Comparison of ENCODE assay signal across 29 cellular contexts in genomic region chr9:120389300-120389699, GRCh38.
"Had no signal": no experiment of that assay in that cellular context is flagged by ENCODE, and none has a peak within 500 bp of the region (broad histone marks: within the 10 kb centered on the region; RNA-seq: fewer than 3 reads in every experiment).

No MANE protein-coding gene starts in this region.

- DNase-seq: activated CD4-positive, alpha-beta memory T cell treated with anti-CD3 and anti-CD28 coated beads, Interleukin-2, amount 10 ng/mL, durations not matched to agents 7 days and 5 days; activated CD4-positive, alpha-beta T cell treated with anti-CD3 and anti-CD28 coated beads for 1 hour; activated CD4-positive, alpha-beta T cell treated with anti-CD3 and anti-CD28 coated beads for 48 hours; activated CD4-positive, CD25-positive, alpha-beta regulatory T cell; activated CD8-positive, alpha-beta memory T cell treated with anti-CD3 and anti-CD28 coated beads for 24 hours; activated CD8-positive, alpha-beta memory T cell treated with anti-CD3 and anti-CD28 coated beads, Interleukin-2, amount 10 ng/mL, durations not matched to agents 7 days and 5 days; activated CD8-positive, alpha-beta memory T cell treated with anti-CD3 and anti-CD28 coated beads, Interleukin-2, amount 50 U/mL, for 48 hours; activated effector memory CD4-positive, alpha-beta T cell treated with anti-CD3 and anti-CD28 coated beads, Interleukin-2, amount 50 U/mL, for 16 hours; activated naive CD4-positive, alpha-beta T cell treated with anti-CD3 and anti-CD28 coated beads for 36 hours; activated naive CD8-positive, alpha-beta T cell treated with anti-CD3 and anti-CD28 coated beads, Interleukin-2, amount 50 U/mL, for 24 hours; activated T-cell treated with anti-CD3 and anti-CD28 coated beads, Interleukin-2, amount 50 U/mL, for 72 hours; central memory CD4-positive, alpha-beta T cell; NCI-H1092 treated with DMSO at 0.1 percent for 48 hours; NCI-H1417 treated with DMSO at 0.1 percent for 48 hours; NCI-H187 treated with DMSO at 0.1 percent for 48 hours; NCI-H2081 treated with DMSO at 0.1 percent for 48 hours; NCI-H226; NCI-H446 treated with DMSO at 0.1 percent for 48 hours; NCI-H524 treated with DMSO at 0.1 percent for 48 hours; Peyer's patch; RPMI8226; SIG-M5; T-helper 1 cell; T-helper 2 cell; T-helper 9 cell had no signal

- H3K27me3 ChIP-seq: Peyer's patch had no signal

- H3K4me1 ChIP-seq: Peyer's patch had no signal

- H3K4me3 Mint-ChIP-seq: activated CD4-positive, alpha-beta memory T cell treated with anti-CD3 and anti-CD28 coated beads, Interleukin-2, amount 10 ng/mL, durations not matched to agents 7 days and 5 days; activated CD8-positive, alpha-beta memory T cell treated with anti-CD3 and anti-CD28 coated beads, Interleukin-2, amount 10 ng/mL, durations not matched to agents 7 days and 5 days; activated naive CD4-positive, alpha-beta T cell treated with anti-CD3 and anti-CD28 coated beads for 36 hours; activated naive CD8-positive, alpha-beta T cell; activated naive CD8-positive, alpha-beta T cell treated with anti-CD3 and anti-CD28 coated beads, Interleukin-2, amount 50 U/mL, for 24 hours; activated T-cell treated with anti-CD3 and anti-CD28 coated beads, Interleukin-2, amount 50 U/mL, for 72 hours; activated T-helper 17 cell treated with anti-CD3 and anti-CD28 coated beads, Interleukin-2, amount 50 U/mL, for 72 hours; brain had no signal

- H3K27ac ChIP-seq: Peyer's patch, VCaP had no signal

- H3K4me3 ChIP-seq: Peyer's patch had no signal

- H3K9me3 ChIP-seq: Peyer's patch had no signal

- H3K27me3 Mint-ChIP-seq: activated CD4-positive, alpha-beta memory T cell treated with anti-CD3 and anti-CD28 coated beads, Interleukin-2, amount 10 ng/mL, durations not matched to agents 7 days and 5 days; activated CD8-positive, alpha-beta memory T cell treated with anti-CD3 and anti-CD28 coated beads, Interleukin-2, amount 10 ng/mL, durations not matched to agents 7 days and 5 days; activated naive CD8-positive, alpha-beta T cell; activated naive CD8-positive, alpha-beta T cell treated with anti-CD3 and anti-CD28 coated beads, Interleukin-2, amount 50 U/mL, for 24 hours; activated T-helper 17 cell treated with anti-CD3 and anti-CD28 coated beads, Interleukin-2, amount 50 U/mL, for 72 hours had no signal

- H3K27ac Mint-ChIP-seq: activated CD4-positive, alpha-beta memory T cell treated with anti-CD3 and anti-CD28 coated beads, Interleukin-2, amount 10 ng/mL, durations not matched to agents 7 days and 5 days; activated CD8-positive, alpha-beta memory T cell treated with anti-CD3 and anti-CD28 coated beads, Interleukin-2, amount 10 ng/mL, durations not matched to agents 7 days and 5 days; activated naive CD4-positive, alpha-beta T cell treated with anti-CD3 and anti-CD28 coated beads for 36 hours; activated naive CD8-positive, alpha-beta T cell; activated naive CD8-positive, alpha-beta T cell treated with anti-CD3 and anti-CD28 coated beads, Interleukin-2, amount 50 U/mL, for 24 hours; activated T-cell treated with anti-CD3 and anti-CD28 coated beads, Interleukin-2, amount 50 U/mL, for 72 hours; activated T-helper 17 cell treated with anti-CD3 and anti-CD28 coated beads, Interleukin-2, amount 50 U/mL, for 72 hours had no signal

- H3K9me3 Mint-ChIP-seq: activated CD4-positive, alpha-beta memory T cell treated with anti-CD3 and anti-CD28 coated beads, Interleukin-2, amount 10 ng/mL, durations not matched to agents 7 days and 5 days; activated naive CD4-positive, alpha-beta T cell treated with anti-CD3 and anti-CD28 coated beads for 36 hours; activated naive CD8-positive, alpha-beta T cell treated with anti-CD3 and anti-CD28 coated beads, Interleukin-2, amount 50 U/mL, for 24 hours; activated T-cell treated with anti-CD3 and anti-CD28 coated beads, Interleukin-2, amount 50 U/mL, for 72 hours; activated T-helper 17 cell treated with anti-CD3 and anti-CD28 coated beads, Interleukin-2, amount 50 U/mL, for 72 hours; brain had no signal
